In genomic region chr15:70272565-70273355, GRCh38 we compare ENCODE assay signal across 16 cellular contexts.
DNase-seq lines count a peak whose midpoint lies in the region; ATAC-seq and TF ChIP-seq lines count a peak whose summit lies in the region.
"Had no signal": no experiment of that assay in that cellular context is flagged by ENCODE, and none has a peak within 500 bp of the region (broad histone marks: within the 10 kb centered on the region; RNA-seq: fewer than 3 reads in every experiment).

No MANE protein-coding gene starts in this region.

- DNase-seq in cardiac septum (ENCODE audit: low spot score): peak; percentile 63
- DNase-seq in left ventricle myocardium superior: no peak
- no peak for DNase-seq in neural crest cell (ENCODE audit: low read depth, low spot score)
- no peak for DNase-seq in GDM1 (lab: John Stamatoyannopoulos, UW)
- no peak for DNase-seq in osteocyte (ENCODE audit: extremely low spot score, unreplicated experiment)
- no peak for DNase-seq in stimulated activated CD4-positive, alpha-beta T cell treated with anti-CD3 and anti-CD28 coated beads, Interleukin-2, amount 100 ng/mL, for 48 hours
- DNase-seq: AML-193; CD4-positive, alpha-beta memory T cell; H9; NCI-H1048; NCI-H146; NCI-H2081 treated with DMSO at 0.1 percent for 48 hours; NCI-H2227 treated with DMSO at 0.1 percent for 48 hours; NCI-H524 treated with DMSO at 0.1 percent for 48 hours had no signal

- H3K27me3 Mint-ChIP-seq in dendritic cell treated with granulocyte-macrophage colony-stimulating factor and Interleukin-4, amounts not matched to agents 40 ng/mL and 50 ng/mL, for 4 days: peaks cover 68% of the 10 kb centered on the region
- peaks cover 3% of the 10 kb centered on the region for H3K27me3 Mint-ChIP-seq in neural crest cell (ENCODE audit: low read depth)
- H3K27me3 Mint-ChIP-seq in osteocyte (ENCODE audit: unreplicated experiment): peaks cover 60% of the 10 kb centered on the region

- intact Hi-C loops in cardiac septum (cut with DNase I): no loop called here
- intact Hi-C loops in left ventricle myocardium superior (cut with micrococcal nuclease): no loop called here
- intact Hi-C loops in dendritic cell treated with granulocyte-macrophage colony-stimulating factor and Interleukin-4, amounts not matched to agents 40 ng/mL and 50 ng/mL, for 4 days (cut with micrococcal nuclease): no loop called here

- ATAC-seq in left ventricle myocardium superior: no peak
- no peak for ATAC-seq in GM19035 (IDR thresholded peaks at IDR 0.05; ENCODE audit: unreplicated experiment)

- H3K4me3 Mint-ChIP-seq in dendritic cell treated with granulocyte-macrophage colony-stimulating factor and Interleukin-4, amounts not matched to agents 40 ng/mL and 50 ng/mL, for 4 days: no peak overlapping the region
- H3K4me3 Mint-ChIP-seq in neural crest cell (no peak overlapping the region), osteocyte (ENCODE audit: unreplicated experiment) (no peak overlapping the region)
- H3K4me3 Mint-ChIP-seq: CD4-positive, alpha-beta memory T cell; H9 had no signal

- H3K27ac Mint-ChIP-seq in dendritic cell treated with granulocyte-macrophage colony-stimulating factor and Interleukin-4, amounts not matched to agents 40 ng/mL and 50 ng/mL, for 4 days: peak overlapping the region; percentile 18
- H3K27ac Mint-ChIP-seq in neural crest cell (ENCODE audit: unreplicated experiment) (peak overlapping the region; percentile 75), osteocyte (ENCODE audit: unreplicated experiment) (no peak overlapping the region)
- H3K27ac Mint-ChIP-seq: CD4-positive, alpha-beta memory T cell had no signal

- H3K4me1 Mint-ChIP-seq in dendritic cell treated with granulocyte-macrophage colony-stimulating factor and Interleukin-4, amounts not matched to agents 40 ng/mL and 50 ng/mL, for 4 days (ENCODE audit: low read depth): peaks cover 48% of the 10 kb centered on the region
- peaks cover 49% of the 10 kb centered on the region for H3K4me1 Mint-ChIP-seq in neural crest cell
- peaks cover 11% of the 10 kb centered on the region for H3K4me1 Mint-ChIP-seq in osteocyte (ENCODE audit: unreplicated experiment)

- no peaks in the 10 kb centered on the region for H3K9me3 Mint-ChIP-seq in dendritic cell treated with granulocyte-macrophage colony-stimulating factor and Interleukin-4, amounts not matched to agents 40 ng/mL and 50 ng/mL, for 4 days
- H3K9me3 Mint-ChIP-seq in neural crest cell: no peaks in the 10 kb centered on the region
- H3K9me3 Mint-ChIP-seq in osteocyte (ENCODE audit: unreplicated experiment): no peaks in the 10 kb centered on the region
- H3K9me3 Mint-ChIP-seq: CD4-positive, alpha-beta memory T cell; H9 had no signal

- TF ChIP-seq CTCF in neural crest cell (conservative IDR thresholded peaks at IDR 0.05): no peak
- no peak for TF ChIP-seq CTCF in osteocyte (IDR thresholded peaks at IDR 0.05)

- H3K36me3 Mint-ChIP-seq in dendritic cell treated with granulocyte-macrophage colony-stimulating factor and Interleukin-4, amounts not matched to agents 40 ng/mL and 50 ng/mL, for 4 days (ENCODE audit: low read depth): no peaks in the 10 kb centered on the region
- H3K36me3 Mint-ChIP-seq in neural crest cell (ENCODE audit: low read depth) (no peaks in the 10 kb centered on the region), osteocyte (ENCODE audit: unreplicated experiment) (no peaks in the 10 kb centered on the region)
- H3K36me3 Mint-ChIP-seq: CD4-positive, alpha-beta memory T cell had no signal
